ENCODE assay signal across 1 cellular context in the genomic region with DNA sequence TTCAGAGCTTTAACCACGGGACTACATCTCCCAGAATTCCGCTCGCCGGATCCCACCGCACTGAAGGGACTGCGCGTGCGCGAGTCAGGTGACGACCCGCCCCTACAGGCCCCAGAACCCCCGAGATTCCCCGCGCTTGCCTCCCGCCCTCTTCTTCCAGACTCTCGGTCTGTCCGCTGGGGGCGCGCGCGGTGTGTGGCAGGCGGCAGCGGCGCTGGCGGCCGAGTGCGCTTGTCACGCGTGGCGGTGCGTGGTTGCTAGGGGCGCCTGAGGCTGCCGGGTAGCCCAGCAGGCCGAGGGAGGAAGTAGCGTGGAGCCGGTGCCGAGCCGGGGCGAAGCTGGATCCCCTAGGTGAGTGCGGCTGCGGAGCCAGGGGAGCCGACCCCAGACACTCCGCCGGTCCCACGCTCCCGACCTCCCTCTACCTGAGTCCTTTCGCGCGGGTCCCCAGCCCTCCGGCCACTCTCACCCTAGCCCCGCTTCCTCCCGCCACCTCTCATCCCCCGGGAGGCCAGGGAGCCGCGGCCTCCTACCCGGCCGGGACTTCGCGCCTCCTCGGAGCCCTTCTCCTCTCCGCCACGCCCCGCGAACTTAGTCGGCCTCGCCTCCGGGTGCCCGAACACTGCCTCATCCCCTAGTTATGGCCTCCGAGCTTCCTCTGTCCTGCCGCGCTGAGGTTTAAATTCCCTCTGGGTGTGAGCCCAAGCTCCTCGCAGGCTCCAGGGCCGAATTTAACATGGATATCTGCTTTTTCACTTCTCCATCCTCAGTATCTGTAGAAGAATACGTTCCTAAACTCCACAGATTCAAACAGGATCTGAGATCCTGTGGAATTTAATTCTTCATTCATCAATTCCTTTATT.
TF ChIP-seq lines count a peak whose summit lies in the region.

A gene with protein sequence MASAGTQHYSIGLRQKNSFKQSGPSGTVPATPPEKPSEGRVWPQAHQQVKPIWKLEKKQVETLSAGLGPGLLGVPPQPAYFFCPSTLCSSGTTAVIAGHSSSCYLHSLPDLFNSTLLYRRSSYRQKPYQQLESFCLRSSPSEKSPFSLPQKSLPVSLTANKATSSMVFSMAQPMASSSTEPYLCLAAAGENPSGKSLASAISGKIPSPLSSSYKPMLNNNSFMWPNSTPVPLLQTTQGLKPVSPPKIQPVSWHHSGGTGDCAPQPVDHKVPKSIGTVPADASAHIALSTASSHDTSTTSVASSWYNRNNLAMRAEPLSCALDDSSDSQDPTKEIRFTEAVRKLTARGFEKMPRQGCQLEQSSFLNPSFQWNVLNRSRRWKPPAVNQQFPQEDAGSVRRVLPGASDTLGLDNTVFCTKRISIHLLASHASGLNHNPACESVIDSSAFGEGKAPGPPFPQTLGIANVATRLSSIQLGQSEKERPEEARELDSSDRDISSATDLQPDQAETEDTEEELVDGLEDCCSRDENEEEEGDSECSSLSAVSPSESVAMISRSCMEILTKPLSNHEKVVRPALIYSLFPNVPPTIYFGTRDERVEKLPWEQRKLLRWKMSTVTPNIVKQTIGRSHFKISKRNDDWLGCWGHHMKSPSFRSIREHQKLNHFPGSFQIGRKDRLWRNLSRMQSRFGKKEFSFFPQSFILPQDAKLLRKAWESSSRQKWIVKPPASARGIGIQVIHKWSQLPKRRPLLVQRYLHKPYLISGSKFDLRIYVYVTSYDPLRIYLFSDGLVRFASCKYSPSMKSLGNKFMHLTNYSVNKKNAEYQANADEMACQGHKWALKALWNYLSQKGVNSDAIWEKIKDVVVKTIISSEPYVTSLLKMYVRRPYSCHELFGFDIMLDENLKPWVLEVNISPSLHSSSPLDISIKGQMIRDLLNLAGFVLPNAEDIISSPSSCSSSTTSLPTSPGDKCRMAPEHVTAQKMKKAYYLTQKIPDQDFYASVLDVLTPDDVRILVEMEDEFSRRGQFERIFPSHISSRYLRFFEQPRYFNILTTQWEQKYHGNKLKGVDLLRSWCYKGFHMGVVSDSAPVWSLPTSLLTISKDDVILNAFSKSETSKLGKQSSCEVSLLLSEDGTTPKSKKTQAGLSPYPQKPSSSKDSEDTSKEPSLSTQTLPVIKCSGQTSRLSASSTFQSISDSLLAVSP (plus strand): TSS at position 149 of the 863 bp plus-strand sequence. CDS start 26,842 bp downstream, outside the sequence.

TF ChIP-seq in WTC11, 78 proteins besides CTCF, POLR2A, EP300 and RAD21 (continued from another document):
- TF ChIP-seq, protein P1, sequence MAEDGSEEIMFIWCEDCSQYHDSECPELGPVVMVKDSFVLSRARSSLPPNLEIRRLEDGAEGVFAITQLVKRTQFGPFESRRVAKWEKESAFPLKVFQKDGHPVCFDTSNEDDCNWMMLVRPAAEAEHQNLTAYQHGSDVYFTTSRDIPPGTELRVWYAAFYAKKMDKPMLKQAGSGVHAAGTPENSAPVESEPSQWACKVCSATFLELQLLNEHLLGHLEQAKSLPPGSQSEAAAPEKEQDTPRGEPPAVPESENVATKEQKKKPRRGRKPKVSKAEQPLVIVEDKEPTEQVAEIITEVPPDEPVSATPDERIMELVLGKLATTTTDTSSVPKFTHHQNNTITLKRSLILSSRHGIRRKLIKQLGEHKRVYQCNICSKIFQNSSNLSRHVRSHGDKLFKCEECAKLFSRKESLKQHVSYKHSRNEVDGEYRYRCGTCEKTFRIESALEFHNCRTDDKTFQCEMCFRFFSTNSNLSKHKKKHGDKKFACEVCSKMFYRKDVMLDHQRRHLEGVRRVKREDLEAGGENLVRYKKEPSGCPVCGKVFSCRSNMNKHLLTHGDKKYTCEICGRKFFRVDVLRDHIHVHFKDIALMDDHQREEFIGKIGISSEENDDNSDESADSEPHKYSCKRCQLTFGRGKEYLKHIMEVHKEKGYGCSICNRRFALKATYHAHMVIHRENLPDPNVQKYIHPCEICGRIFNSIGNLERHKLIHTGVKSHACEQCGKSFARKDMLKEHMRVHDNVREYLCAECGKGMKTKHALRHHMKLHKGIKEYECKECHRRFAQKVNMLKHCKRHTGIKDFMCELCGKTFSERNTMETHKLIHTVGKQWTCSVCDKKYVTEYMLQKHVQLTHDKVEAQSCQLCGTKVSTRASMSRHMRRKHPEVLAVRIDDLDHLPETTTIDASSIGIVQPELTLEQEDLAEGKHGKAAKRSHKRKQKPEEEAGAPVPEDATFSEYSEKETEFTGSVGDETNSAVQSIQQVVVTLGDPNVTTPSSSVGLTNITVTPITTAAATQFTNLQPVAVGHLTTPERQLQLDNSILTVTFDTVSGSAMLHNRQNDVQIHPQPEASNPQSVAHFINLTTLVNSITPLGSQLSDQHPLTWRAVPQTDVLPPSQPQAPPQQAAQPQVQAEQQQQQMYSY (CRISPR knock-in tag; IDR thresholded peaks at IDR 0.05): 0 out of 2 replicates have a peak, but pooled peaks have one; percentile 12
- TF ChIP-seq SMAD4 (CRISPR knock-in tag; IDR thresholded peaks at IDR 0.05) (no peak), ZNF416 (CRISPR knock-in tag; IDR thresholded peaks at IDR 0.05) (peak; percentile 69), GTF2I (CRISPR knock-in tag; conservative IDR thresholded peaks at IDR 0.05) (no peak), JUN (CRISPR knock-in tag; IDR thresholded peaks at IDR 0.05) (peak; percentile 84; the same call in 1 of the 2 replicates)
- TF ChIP-seq, protein P2, sequence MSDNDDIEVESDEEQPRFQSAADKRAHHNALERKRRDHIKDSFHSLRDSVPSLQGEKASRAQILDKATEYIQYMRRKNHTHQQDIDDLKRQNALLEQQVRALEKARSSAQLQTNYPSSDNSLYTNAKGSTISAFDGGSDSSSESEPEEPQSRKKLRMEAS (CRISPR knock-in tag; IDR thresholded peaks at IDR 0.05): peak; percentile 72; the same call in 1 of the 2 replicates
- TF ChIP-seq, protein P3, sequence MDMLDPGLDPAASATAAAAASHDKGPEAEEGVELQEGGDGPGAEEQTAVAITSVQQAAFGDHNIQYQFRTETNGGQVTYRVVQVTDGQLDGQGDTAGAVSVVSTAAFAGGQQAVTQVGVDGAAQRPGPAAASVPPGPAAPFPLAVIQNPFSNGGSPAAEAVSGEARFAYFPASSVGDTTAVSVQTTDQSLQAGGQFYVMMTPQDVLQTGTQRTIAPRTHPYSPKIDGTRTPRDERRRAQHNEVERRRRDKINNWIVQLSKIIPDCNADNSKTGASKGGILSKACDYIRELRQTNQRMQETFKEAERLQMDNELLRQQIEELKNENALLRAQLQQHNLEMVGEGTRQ (CRISPR knock-in tag; IDR thresholded peaks at IDR 0.05): peak; percentile 92
- TF ChIP-seq, protein P4, sequence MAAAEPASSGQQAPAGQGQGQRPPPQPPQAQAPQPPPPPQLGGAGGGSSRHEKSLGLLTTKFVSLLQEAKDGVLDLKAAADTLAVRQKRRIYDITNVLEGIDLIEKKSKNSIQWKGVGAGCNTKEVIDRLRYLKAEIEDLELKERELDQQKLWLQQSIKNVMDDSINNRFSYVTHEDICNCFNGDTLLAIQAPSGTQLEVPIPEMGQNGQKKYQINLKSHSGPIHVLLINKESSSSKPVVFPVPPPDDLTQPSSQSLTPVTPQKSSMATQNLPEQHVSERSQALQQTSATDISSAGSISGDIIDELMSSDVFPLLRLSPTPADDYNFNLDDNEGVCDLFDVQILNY (CRISPR knock-in tag; IDR thresholded peaks at IDR 0.05): peak; percentile 81
- TF ChIP-seq, protein P5, sequence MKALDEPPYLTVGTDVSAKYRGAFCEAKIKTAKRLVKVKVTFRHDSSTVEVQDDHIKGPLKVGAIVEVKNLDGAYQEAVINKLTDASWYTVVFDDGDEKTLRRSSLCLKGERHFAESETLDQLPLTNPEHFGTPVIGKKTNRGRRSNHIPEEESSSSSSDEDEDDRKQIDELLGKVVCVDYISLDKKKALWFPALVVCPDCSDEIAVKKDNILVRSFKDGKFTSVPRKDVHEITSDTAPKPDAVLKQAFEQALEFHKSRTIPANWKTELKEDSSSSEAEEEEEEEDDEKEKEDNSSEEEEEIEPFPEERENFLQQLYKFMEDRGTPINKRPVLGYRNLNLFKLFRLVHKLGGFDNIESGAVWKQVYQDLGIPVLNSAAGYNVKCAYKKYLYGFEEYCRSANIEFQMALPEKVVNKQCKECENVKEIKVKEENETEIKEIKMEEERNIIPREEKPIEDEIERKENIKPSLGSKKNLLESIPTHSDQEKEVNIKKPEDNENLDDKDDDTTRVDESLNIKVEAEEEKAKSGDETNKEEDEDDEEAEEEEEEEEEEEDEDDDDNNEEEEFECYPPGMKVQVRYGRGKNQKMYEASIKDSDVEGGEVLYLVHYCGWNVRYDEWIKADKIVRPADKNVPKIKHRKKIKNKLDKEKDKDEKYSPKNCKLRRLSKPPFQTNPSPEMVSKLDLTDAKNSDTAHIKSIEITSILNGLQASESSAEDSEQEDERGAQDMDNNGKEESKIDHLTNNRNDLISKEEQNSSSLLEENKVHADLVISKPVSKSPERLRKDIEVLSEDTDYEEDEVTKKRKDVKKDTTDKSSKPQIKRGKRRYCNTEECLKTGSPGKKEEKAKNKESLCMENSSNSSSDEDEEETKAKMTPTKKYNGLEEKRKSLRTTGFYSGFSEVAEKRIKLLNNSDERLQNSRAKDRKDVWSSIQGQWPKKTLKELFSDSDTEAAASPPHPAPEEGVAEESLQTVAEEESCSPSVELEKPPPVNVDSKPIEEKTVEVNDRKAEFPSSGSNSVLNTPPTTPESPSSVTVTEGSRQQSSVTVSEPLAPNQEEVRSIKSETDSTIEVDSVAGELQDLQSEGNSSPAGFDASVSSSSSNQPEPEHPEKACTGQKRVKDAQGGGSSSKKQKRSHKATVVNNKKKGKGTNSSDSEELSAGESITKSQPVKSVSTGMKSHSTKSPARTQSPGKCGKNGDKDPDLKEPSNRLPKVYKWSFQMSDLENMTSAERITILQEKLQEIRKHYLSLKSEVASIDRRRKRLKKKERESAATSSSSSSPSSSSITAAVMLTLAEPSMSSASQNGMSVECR (CRISPR knock-in tag; IDR thresholded peaks at IDR 0.05; ENCODE audit: borderline replicate concordance): peak; percentile 74; the same call in 1 of the 2 replicates
- TF ChIP-seq, protein P6, sequence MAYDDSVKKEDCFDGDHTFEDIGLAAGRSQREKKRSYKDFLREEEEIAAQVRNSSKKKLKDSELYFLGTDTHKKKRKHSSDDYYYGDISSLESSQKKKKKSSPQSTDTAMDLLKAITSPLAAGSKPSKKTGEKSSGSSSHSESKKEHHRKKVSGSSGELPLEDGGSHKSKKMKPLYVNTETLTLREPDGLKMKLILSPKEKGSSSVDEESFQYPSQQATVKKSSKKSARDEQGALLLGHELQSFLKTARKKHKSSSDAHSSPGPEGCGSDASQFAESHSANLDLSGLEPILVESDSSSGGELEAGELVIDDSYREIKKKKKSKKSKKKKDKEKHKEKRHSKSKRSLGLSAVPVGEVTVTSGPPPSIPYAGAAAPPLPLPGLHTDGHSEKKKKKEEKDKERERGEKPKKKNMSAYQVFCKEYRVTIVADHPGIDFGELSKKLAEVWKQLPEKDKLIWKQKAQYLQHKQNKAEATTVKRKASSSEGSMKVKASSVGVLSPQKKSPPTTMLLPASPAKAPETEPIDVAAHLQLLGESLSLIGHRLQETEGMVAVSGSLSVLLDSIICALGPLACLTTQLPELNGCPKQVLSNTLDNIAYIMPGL (CRISPR knock-in tag; IDR thresholded peaks at IDR 0.05): peak; percentile 95
